ENCODE assay signal across 17 cellular contexts in the genomic region with DNA sequence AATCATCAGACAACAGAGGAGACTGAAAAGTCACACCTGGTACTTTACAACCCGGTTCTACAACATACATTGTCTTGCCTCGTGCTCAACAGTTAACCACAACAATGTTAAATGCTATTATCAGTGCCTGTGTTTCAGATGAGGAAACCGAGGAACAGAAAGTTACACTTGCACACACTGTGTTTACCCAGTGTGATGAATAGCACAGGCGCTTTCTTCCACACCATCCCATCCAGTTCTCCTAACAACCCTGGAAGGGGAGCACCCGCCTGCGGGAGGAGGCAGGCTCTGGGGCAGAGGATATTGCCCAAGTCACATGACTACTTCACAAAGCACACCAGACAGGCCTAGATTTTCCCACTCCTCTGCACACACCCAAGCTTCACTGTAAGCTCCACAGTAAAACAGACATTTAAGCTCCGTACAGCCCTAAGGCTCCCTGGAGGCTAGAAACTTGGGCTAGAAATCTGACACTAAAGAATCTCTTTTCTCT. TPM values are rescaled to one million over a fixed set of nuclear protein-coding genes. Genes with fewer than 3 reads are reported as not detected.
A peak's percentile ranks its signal among the peaks of the same experiment; 100 is the strongest.
DNase-seq lines count a peak whose midpoint lies in the region; ATAC-seq and TF ChIP-seq lines count a peak whose summit lies in the region.
"Had no signal": no experiment of that assay in that cellular context is flagged by ENCODE, and none has a peak within 500 bp of the region (broad histone marks: within the 10 kb centered on the region; RNA-seq: fewer than 3 reads in every experiment).

No MANE protein-coding gene starts in this region.

- H3K27me3 ChIP-seq in heart right ventricle (no peaks in the 10 kb centered on the region), right atrium auricular region (no peaks in the 10 kb centered on the region), osteoblast (ENCODE audit: insufficient read depth, low read length) (no peaks in the 10 kb centered on the region)
- H3K27me3 ChIP-seq: BLaER1 treated with 17β-estradiol and CSF1 and Interleukin-3, amounts not matched to agents 10 nM and 100 nM had no signal

- TF ChIP-seq CTCF in heart right ventricle (IDR thresholded peaks at IDR 0.05), result no peak
- TF ChIP-seq CTCF in right atrium auricular region (IDR thresholded peaks at IDR 0.05), result no peak
- TF ChIP-seq CTCF in chondrocyte (IDR thresholded peaks at IDR 0.05), result no peak
- TF ChIP-seq CTCF in osteoblast (IDR thresholded peaks at IDR 0.05; ENCODE audit: extremely low read depth, low read depth, low read length), result no peak

- DNase-seq in heart right ventricle, result no peak
- DNase-seq in right atrium auricular region (ENCODE audit: low spot score), result no peak
- DNase-seq in chondrocyte (ENCODE audit: low spot score), result peak; percentile 32
- peak; percentile 18 for DNase-seq in osteoblast (ENCODE audit: insufficient read length, low spot score, missing footprints)
- DNase-seq in RPMI8226, result no peak
- DNase-seq: CD8-positive, alpha-beta memory T cell; DMS53; HFFc6; NCI-H1417; NCI-H187; NCI-H2107; NCI-H226; NCI-H524 treated with DMSO at 0.1 percent for 48 hours had no signal

- H3K36me3 Mint-ChIP-seq in chondrocyte (ENCODE audit: low read depth), result peaks cover 11% of the 10 kb centered on the region

- H3K9me3 ChIP-seq in heart right ventricle (no peaks in the 10 kb centered on the region), right atrium auricular region (no peaks in the 10 kb centered on the region), osteoblast (ENCODE audit: low read depth, low read length) (no peaks in the 10 kb centered on the region)
- H3K9me3 ChIP-seq: BLaER1 treated with 17β-estradiol and CSF1 and Interleukin-3, amounts not matched to agents 10 nM and 100 nM had no signal

- no peak overlapping the region for H2AFZ ChIP-seq in osteoblast (ENCODE audit: low read length)

- no peaks in the 10 kb centered on the region for H3K27me3 Mint-ChIP-seq in chondrocyte (ENCODE audit: low read depth)
- H3K27me3 Mint-ChIP-seq: CD8-positive, alpha-beta memory T cell had no signal

- ATAC-seq in heart right ventricle (peak in 1 of 8 donors; percentile 7), GM19324 (IDR thresholded peaks at IDR 0.05; ENCODE audit: low FRiP score, unreplicated experiment) (no peak), GM18858 (IDR thresholded peaks at IDR 0.05; ENCODE audit: unreplicated experiment) (no peak)

- H3K4me1 ChIP-seq in heart right ventricle, result peaks cover 32 to 61% (median 53%) of the 10 kb centered on the region in 9 donors
- peaks cover 0 to 56% of the 10 kb centered on the region in 2 donors for H3K4me1 ChIP-seq in right atrium auricular region
- peaks cover 11% of the 10 kb centered on the region for H3K4me1 ChIP-seq in osteoblast (ENCODE audit: insufficient read depth, low read length)

- H3K27ac Mint-ChIP-seq in chondrocyte (ENCODE audit: unreplicated experiment), result no peak overlapping the region
- H3K27ac Mint-ChIP-seq: HFFc6 had no signal

- peaks cover 74% of the 10 kb centered on the region for H4K20me1 ChIP-seq in osteoblast (ENCODE audit: insufficient read depth, low read length)

- H3K36me3 ChIP-seq in heart right ventricle (peaks cover 0 to 58% (median 14%) of the 10 kb centered on the region in 9 donors), right atrium auricular region (peaks cover 39% of the 10 kb centered on the region), osteoblast (ENCODE audit: insufficient read depth, low read length) (peaks cover 46% of the 10 kb centered on the region)

- H3K9me3 Mint-ChIP-seq in chondrocyte (ENCODE audit: low read depth), result no peaks in the 10 kb centered on the region
- H3K9me3 Mint-ChIP-seq: CD8-positive, alpha-beta memory T cell; HFFc6 had no signal

- 68 to 70% methylated on average over 7 of the region's 7 CpGs for WGBS in heart right ventricle, 2 donors

- H3K4me2 ChIP-seq in osteoblast (ENCODE audit: insufficient read depth, low read length), result no peak overlapping the region
- H3K4me2 ChIP-seq: KMS-11 had no signal

- peaks cover 58% of the 10 kb centered on the region for H3K79me2 ChIP-seq in osteoblast (ENCODE audit: insufficient read depth, low read length)

- peak overlapping the region in 7 of 10 donors; percentile 0 to 59 (median 19) for H3K27ac ChIP-seq in heart right ventricle
- peak overlapping the region in 1 of 2 donors; percentile 10 for H3K27ac ChIP-seq in right atrium auricular region
- no peak overlapping the region for H3K27ac ChIP-seq in osteoblast (ENCODE audit: low read depth, low read length)
- H3K27ac ChIP-seq: KMS-11 had no signal

- H3K4me3 ChIP-seq in heart right ventricle, result no peak overlapping the region
- no peak overlapping the region for H3K4me3 ChIP-seq in right atrium auricular region
- no peak overlapping the region for H3K4me3 ChIP-seq in osteoblast (ENCODE audit: insufficient read depth, low read length)
- H3K4me3 ChIP-seq: BLaER1 treated with 17β-estradiol and CSF1 and Interleukin-3, amounts not matched to agents 10 nM and 100 nM had no signal

- peaks cover 39% of the 10 kb centered on the region for H3K4me1 Mint-ChIP-seq in chondrocyte (ENCODE audit: low read depth)
- H3K4me1 Mint-ChIP-seq: CD8-positive, alpha-beta memory T cell had no signal

- intact Hi-C loops in heart right ventricle (cut with DNase I), result no loop called here

- H3K4me3 Mint-ChIP-seq in chondrocyte (ENCODE audit: unreplicated experiment), result no peak overlapping the region
- H3K4me3 Mint-ChIP-seq: CD8-positive, alpha-beta memory T cell; HFFc6 had no signal

RNA-seq across cellular contexts. Expression of gene NCKAP5L, which starts 21.8 kb away (rescaled TPM):
- total RNA-seq in heart right ventricle (10 to 100 TPM; 17.3 to 32.1 (median 23.7) TPM), right atrium auricular region (10 to 100 TPM; 18.6 to 18.7 TPM), chondrocyte (36.3 to 47.6 TPM (median 46.0 TPM) in 3 replicates), osteoblast (34.8 and 40.5 TPM in 2 replicates)
- polyA plus RNA-seq in heart right ventricle, result 10 to 100 TPM; 11.6 to 44.6 TPM

RNA-seq across cellular contexts. Expression of gene BCDIN3D, which starts 36.5 kb away (rescaled TPM):
- 1 to 10 TPM; 1.1 to 3.9 (median 2.4) TPM for total RNA-seq in heart right ventricle
- 1 to 10 TPM; 2.0 TPM for polyA plus RNA-seq in heart right ventricle
- 1 to 10 TPM; 1.8 to 2.0 TPM for total RNA-seq in right atrium auricular region
- 3.1 to 3.3 TPM (median 3.3 TPM) in 3 replicates for total RNA-seq in chondrocyte
- total RNA-seq in osteoblast, result 4.7 and 5.4 TPM in 2 replicates

Comparison
In these comparisons a context has a peak if more than half of its experiments do, and no peak if none do; other contexts are left out.
1. DNase-seq: peak in chondrocyte (single experiment) and osteoblast (single experiment); none in heart right ventricle (0 of 2), right atrium auricular region (single experiment) and RPMI8226 (single experiment).